In the genomic region with DNA sequence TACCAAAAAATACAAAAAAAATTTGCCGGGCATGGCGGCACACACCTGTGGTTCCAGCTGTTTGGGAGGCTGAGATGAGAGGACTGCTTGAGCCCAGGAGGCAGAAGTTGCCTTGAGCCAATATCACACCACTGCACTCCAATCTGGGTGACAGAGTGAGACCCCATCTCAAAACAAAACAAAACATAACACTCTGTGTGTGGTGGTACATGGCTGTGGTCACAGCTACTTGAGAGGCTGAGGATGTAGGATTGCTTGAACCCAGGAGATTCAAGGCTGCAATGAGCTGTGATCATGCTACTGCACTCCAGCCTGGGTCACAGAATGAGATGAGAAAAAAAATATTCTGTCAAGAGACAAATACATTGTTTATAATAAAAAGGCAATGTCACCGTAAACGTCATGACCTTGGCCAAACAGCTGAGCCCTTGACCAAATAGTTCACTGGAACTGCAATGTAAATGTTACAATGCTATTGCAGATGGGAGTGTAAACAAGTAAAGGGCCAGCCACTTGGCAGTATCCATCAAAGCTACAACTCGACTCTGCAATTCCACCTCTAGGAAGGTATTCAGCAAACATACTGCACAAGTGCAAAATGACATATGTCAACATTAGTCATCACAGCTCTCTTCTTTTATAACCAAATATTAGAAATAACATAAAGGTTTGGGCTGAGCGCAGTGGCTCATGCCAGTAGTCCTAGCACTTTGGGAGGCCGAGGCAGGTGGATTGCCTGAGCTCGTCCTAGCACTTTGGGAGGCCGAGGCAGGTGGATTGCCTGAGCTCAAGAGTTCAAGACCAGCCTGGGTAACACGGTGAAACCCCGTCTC, we compare ENCODE assay signal across 1 cellular context.
TF ChIP-seq lines count a peak whose summit lies in the region.

No MANE protein-coding gene starts in this region.

TF ChIP-seq in HepG2, 621 proteins besides CTCF, POLR2A, EP300 and RAD21 (continued from another document and continues in another):
- TF ChIP-seq, protein P1, sequence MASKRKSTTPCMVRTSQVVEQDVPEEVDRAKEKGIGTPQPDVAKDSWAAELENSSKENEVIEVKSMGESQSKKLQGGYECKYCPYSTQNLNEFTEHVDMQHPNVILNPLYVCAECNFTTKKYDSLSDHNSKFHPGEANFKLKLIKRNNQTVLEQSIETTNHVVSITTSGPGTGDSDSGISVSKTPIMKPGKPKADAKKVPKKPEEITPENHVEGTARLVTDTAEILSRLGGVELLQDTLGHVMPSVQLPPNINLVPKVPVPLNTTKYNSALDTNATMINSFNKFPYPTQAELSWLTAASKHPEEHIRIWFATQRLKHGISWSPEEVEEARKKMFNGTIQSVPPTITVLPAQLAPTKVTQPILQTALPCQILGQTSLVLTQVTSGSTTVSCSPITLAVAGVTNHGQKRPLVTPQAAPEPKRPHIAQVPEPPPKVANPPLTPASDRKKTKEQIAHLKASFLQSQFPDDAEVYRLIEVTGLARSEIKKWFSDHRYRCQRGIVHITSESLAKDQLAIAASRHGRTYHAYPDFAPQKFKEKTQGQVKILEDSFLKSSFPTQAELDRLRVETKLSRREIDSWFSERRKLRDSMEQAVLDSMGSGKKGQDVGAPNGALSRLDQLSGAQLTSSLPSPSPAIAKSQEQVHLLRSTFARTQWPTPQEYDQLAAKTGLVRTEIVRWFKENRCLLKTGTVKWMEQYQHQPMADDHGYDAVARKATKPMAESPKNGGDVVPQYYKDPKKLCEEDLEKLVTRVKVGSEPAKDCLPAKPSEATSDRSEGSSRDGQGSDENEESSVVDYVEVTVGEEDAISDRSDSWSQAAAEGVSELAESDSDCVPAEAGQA (IDR thresholded peaks at IDR 0.05; ENCODE audit: low read depth), result peak; percentile 90
- TF ChIP-seq, protein P1 (CRISPR knock-in tag; IDR thresholded peaks at IDR 0.05; ENCODE audit: borderline replicate concordance), result no peak; the same call in 1 of the 2 replicates
- TF ChIP-seq U2AF2 (IDR thresholded peaks at IDR 0.05; ENCODE audit: low read depth, low read length), result no peak
- peak; percentile 100 for TF ChIP-seq ZBTB3 (CRISPR knock-in tag; IDR thresholded peaks at IDR 0.05; ENCODE audit: borderline replicate concordance, low read depth)
- peak; percentile 99 for TF ChIP-seq RARA (CRISPR knock-in tag; IDR thresholded peaks at IDR 0.05)
- TF ChIP-seq ZNF747 (CRISPR knock-in tag; IDR thresholded peaks at IDR 0.05; ENCODE audit: borderline replicate concordance), result no peak; the same call in 1 of the 2 replicates
- peak; percentile 97 for TF ChIP-seq SNAPC2 (CRISPR knock-in tag; IDR thresholded peaks at IDR 0.05)
- TF ChIP-seq, protein P2, sequence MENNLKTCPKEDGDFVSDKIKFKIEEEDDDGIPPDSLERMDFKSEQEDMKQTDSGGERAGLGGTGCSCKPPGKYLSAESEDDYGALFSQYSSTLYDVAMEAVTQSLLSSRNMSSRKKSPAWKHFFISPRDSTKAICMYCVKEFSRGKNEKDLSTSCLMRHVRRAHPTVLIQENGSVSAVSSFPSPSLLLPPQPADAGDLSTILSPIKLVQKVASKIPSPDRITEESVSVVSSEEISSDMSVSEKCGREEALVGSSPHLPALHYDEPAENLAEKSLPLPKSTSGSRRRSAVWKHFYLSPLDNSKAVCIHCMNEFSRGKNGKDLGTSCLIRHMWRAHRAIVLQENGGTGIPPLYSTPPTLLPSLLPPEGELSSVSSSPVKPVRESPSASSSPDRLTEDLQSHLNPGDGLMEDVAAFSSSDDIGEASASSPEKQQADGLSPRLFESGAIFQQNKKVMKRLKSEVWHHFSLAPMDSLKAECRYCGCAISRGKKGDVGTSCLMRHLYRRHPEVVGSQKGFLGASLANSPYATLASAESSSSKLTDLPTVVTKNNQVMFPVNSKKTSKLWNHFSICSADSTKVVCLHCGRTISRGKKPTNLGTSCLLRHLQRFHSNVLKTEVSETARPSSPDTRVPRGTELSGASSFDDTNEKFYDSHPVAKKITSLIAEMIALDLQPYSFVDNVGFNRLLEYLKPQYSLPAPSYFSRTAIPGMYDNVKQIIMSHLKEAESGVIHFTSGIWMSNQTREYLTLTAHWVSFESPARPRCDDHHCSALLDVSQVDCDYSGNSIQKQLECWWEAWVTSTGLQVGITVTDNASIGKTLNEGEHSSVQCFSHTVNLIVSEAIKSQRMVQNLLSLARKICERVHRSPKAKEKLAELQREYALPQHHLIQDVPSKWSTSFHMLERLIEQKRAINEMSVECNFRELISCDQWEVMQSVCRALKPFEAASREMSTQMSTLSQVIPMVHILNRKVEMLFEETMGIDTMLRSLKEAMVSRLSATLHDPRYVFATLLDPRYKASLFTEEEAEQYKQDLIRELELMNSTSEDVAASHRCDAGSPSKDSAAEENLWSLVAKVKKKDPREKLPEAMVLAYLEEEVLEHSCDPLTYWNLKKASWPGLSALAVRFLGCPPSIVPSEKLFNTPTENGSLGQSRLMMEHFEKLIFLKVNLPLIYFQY (CRISPR knock-in tag; IDR thresholded peaks at IDR 0.05; ENCODE audit: borderline replicate concordance), result peak; percentile 52; the same call in 1 of the 2 replicates
- no peak for TF ChIP-seq NPAS2 (CRISPR knock-in tag; IDR thresholded peaks at IDR 0.05; ENCODE audit: borderline replicate concordance)
- TF ChIP-seq ZMYM2 (CRISPR knock-in tag; IDR thresholded peaks at IDR 0.05), result 0 out of 2 replicates have a peak, but pooled peaks have one; percentile 20
- no peak for TF ChIP-seq MBNL3 (CRISPR knock-in tag; conservative IDR thresholded peaks at IDR 0.05)
- peak; percentile 55; the same call in 1 of the 2 replicates for TF ChIP-seq RBAK (CRISPR knock-in tag; IDR thresholded peaks at IDR 0.05)
- TF ChIP-seq SOX13 (IDR thresholded peaks at IDR 0.05), result peak; percentile 85
- peak in 1 of 2 experiments; percentile 99; a peak in 2 of 4 replicates for TF ChIP-seq SOX13 (CRISPR knock-in tag; conservative IDR thresholded peaks at IDR 0.05 in 1 of 2, IDR thresholded peaks at IDR 0.05 in 1 of 2)
- TF ChIP-seq BCL6 (CRISPR knock-in tag; IDR thresholded peaks at IDR 0.05), result peak; percentile 99
- TF ChIP-seq ATF7-NPFF (CRISPR knock-in tag; IDR thresholded peaks at IDR 0.05; ENCODE audit: low read depth), result peak; percentile 66; the same call in 1 of the 2 replicates
- TF ChIP-seq ARHGAP35 (CRISPR knock-in tag; IDR thresholded peaks at IDR 0.05; ENCODE audit: borderline replicate concordance), result peak; percentile 21; the same call in 1 of the 2 replicates
- TF ChIP-seq ZNF644 (CRISPR knock-in tag; IDR thresholded peaks at IDR 0.05; ENCODE audit: low read depth), result peak; percentile 96
- 0 out of 2 replicates have a peak, but pooled peaks have one; percentile 66 for TF ChIP-seq DMAP1 (CRISPR knock-in tag; IDR thresholded peaks at IDR 0.05)
- TF ChIP-seq, protein P3, sequence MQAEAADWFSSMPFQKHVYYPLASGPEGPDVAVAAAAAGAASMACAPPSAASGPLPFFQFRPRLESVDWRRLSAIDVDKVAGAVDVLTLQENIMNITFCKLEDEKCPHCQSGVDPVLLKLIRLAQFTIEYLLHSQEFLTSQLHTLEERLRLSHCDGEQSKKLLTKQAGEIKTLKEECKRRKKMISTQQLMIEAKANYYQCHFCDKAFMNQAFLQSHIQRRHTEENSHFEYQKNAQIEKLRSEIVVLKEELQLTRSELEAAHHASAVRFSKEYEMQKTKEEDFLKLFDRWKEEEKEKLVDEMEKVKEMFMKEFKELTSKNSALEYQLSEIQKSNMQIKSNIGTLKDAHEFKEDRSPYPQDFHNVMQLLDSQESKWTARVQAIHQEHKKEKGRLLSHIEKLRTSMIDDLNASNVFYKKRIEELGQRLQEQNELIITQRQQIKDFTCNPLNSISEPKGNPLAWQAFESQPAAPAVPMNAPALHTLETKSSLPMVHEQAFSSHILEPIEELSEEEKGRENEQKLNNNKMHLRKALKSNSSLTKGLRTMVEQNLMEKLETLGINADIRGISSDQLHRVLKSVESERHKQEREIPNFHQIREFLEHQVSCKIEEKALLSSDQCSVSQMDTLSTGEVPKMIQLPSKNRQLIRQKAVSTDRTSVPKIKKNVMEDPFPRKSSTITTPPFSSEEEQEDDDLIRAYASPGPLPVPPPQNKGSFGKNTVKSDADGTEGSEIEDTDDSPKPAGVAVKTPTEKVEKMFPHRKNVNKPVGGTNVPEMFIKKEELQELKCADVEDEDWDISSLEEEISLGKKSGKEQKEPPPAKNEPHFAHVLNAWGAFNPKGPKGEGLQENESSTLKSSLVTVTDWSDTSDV (CRISPR knock-in tag; IDR thresholded peaks at IDR 0.05), result no peak
- TF ChIP-seq, protein P4, sequence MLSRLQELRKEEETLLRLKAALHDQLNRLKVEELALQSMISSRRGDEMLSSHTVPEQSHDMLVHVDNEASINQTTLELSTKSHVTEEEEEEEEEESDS (CRISPR knock-in tag; IDR thresholded peaks at IDR 0.05; ENCODE audit: borderline replicate concordance), result peak; percentile 70; the same call in 1 of the 2 replicates
- no peak for TF ChIP-seq ZSCAN22 (CRISPR knock-in tag; IDR thresholded peaks at IDR 0.05)
- TF ChIP-seq, protein P5, sequence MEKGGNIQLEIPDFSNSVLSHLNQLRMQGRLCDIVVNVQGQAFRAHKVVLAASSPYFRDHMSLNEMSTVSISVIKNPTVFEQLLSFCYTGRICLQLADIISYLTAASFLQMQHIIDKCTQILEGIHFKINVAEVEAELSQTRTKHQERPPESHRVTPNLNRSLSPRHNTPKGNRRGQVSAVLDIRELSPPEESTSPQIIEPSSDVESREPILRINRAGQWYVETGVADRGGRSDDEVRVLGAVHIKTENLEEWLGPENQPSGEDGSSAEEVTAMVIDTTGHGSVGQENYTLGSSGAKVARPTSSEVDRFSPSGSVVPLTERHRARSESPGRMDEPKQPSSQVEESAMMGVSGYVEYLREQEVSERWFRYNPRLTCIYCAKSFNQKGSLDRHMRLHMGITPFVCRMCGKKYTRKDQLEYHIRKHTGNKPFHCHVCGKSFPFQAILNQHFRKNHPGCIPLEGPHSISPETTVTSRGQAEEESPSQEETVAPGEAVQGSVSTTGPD (CRISPR knock-in tag; IDR thresholded peaks at IDR 0.05), result no peak
- no peak for TF ChIP-seq NCOA1 (CRISPR knock-in tag; IDR thresholded peaks at IDR 0.05)
- no peak for TF ChIP-seq FOXM1 (CRISPR knock-in tag; IDR thresholded peaks at IDR 0.05)
- TF ChIP-seq GATA4 (IDR thresholded peaks at IDR 0.05; ENCODE audit: borderline replicate concordance, low read depth), result peak; percentile 50; the same call in 1 of the 2 replicates
- TF ChIP-seq, protein P6, sequence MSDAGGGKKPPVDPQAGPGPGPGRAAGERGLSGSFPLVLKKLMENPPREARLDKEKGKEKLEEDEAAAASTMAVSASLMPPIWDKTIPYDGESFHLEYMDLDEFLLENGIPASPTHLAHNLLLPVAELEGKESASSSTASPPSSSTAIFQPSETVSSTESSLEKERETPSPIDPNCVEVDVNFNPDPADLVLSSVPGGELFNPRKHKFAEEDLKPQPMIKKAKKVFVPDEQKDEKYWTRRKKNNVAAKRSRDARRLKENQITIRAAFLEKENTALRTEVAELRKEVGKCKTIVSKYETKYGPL (CRISPR knock-in tag; IDR thresholded peaks at IDR 0.05), result no peak
- TF ChIP-seq, protein P7, sequence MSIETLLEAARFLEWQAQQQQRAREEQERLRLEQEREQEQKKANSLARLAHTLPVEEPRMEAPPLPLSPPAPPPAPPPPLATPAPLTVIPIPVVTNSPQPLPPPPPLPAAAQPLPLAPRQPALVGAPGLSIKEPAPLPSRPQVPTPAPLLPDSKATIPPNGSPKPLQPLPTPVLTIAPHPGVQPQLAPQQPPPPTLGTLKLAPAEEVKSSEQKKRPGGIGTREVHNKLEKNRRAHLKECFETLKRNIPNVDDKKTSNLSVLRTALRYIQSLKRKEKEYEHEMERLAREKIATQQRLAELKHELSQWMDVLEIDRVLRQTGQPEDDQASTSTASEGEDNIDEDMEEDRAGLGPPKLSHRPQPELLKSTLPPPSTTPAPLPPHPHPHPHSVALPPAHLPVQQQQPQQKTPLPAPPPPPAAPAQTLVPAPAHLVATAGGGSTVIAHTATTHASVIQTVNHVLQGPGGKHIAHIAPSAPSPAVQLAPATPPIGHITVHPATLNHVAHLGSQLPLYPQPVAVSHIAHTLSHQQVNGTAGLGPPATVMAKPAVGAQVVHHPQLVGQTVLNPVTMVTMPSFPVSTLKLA (IDR thresholded peaks at IDR 0.05), result peak; percentile 86
- TF ChIP-seq ZFY (CRISPR knock-in tag; IDR thresholded peaks at IDR 0.05), result no peak
- TF ChIP-seq ZNF260 (CRISPR knock-in tag; IDR thresholded peaks at IDR 0.05; ENCODE audit: borderline replicate concordance, low read depth), result no peak
- TF ChIP-seq TOPORS (CRISPR knock-in tag; IDR thresholded peaks at IDR 0.05), result 0 out of 2 replicates have a peak, but pooled peaks have one; percentile 54
- TF ChIP-seq, protein P8, sequence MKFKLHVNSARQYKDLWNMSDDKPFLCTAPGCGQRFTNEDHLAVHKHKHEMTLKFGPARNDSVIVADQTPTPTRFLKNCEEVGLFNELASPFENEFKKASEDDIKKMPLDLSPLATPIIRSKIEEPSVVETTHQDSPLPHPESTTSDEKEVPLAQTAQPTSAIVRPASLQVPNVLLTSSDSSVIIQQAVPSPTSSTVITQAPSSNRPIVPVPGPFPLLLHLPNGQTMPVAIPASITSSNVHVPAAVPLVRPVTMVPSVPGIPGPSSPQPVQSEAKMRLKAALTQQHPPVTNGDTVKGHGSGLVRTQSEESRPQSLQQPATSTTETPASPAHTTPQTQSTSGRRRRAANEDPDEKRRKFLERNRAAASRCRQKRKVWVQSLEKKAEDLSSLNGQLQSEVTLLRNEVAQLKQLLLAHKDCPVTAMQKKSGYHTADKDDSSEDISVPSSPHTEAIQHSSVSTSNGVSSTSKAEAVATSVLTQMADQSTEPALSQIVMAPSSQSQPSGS (CRISPR knock-in tag; IDR thresholded peaks at IDR 0.05), result peak; percentile 97
